10 cellular contexts compared by ENCODE assay signal in the genomic region with DNA sequence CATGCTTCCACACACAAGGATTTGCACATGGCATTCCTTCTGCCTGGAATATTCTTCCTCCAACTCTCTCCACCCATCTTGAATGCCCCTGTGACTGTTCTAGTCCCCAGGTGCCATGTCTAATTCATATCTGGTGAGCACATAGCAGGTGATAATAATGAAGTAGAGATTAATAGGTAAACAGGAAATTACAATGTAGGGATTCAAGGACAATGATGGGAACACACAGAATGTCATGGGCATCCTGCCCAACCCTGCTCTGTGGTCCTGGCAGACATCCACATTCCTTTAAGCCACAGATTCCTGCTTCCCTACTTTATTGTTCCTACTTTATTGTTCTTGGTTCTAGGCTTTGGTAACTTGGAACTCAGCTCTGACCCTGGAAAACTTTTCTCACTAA.
DNase-seq lines count a peak whose midpoint lies in the region; ATAC-seq, FAIRE-seq and TF ChIP-seq lines count a peak whose summit lies in the region.
"Had no signal": no experiment of that assay in that cellular context is flagged by ENCODE, and none has a peak within 500 bp of the region (broad histone marks: within the 10 kb centered on the region; RNA-seq: fewer than 3 reads in every experiment).

No MANE protein-coding gene starts in this region.

- DNase-seq in DMS53 (lab: John Stamatoyannopoulos, UW) (peak; percentile 29), NCI-H1105 (lab: John Stamatoyannopoulos, UW) (peak; percentile 89), bronchial epithelial cell (ENCODE audit: low read depth) (peak; percentile 72), mucosa of descending colon (peak; percentile 16 to 21 (median 16)), RWPE1 (ENCODE audit: low spot score) (no peak)
- no peak for DNase-seq in activated CD4-positive, alpha-beta T cell treated with anti-CD3 and anti-CD28 coated beads, Interleukin-2, amount 50 U/mL, for 4 hours
- DNase-seq: activated B cell treated with CpG ODN at 0.5 μM for 24 hours; stimulated activated CD4-positive, alpha-beta T cell treated with anti-CD3 and anti-CD28 coated beads, Interleukin-4, amount 100 ng/mL, for 4 hours had no signal

- H3K36me3 ChIP-seq in bronchial epithelial cell (ENCODE audit: control insufficient read depth, insufficient read depth, low read length) = no peaks in the 10 kb centered on the region
- H3K36me3 ChIP-seq in mucosa of descending colon (ENCODE audit: low read depth) = no peaks in the 10 kb centered on the region

- CTCF ChIA-PET in RWPE1 (lab: Yijun Ruan, JAX) = no interaction called here

- no peaks in the 10 kb centered on the region for H3K4me1 ChIP-seq in mucosa of descending colon (ENCODE audit: low read depth)

- no peak overlapping the region for H3K27ac ChIP-seq in RWPE1

- POLR2A ChIA-PET in RWPE1 (lab: Yijun Ruan, JAX; ENCODE audit: low non-redundant PET) = no interaction called here

- H3K9me3 ChIP-seq in mucosa of descending colon = no peaks in the 10 kb centered on the region

- ATAC-seq in mucosa of descending colon (peak; percentile 40), HG03565 (IDR thresholded peaks at IDR 0.05; ENCODE audit: unreplicated experiment) (no peak), GM21423 (IDR thresholded peaks at IDR 0.05; ENCODE audit: unreplicated experiment) (no peak)

- H3K4me3 ChIP-seq in bronchial epithelial cell (ENCODE audit: low read depth, low read length) (no peak overlapping the region), mucosa of descending colon (no peak overlapping the region)

- intact Hi-C loops in mucosa of descending colon (cut with DNase I, micrococcal nuclease) = no loop called here

- TF ChIP-seq CTCF in bronchial epithelial cell (IDR thresholded peaks at IDR 0.05; ENCODE audit: insufficient read depth, low read length, severe bottlenecking) (no peak), mucosa of descending colon (IDR thresholded peaks at IDR 0.05) (no peak), RWPE1 (conservative IDR thresholded peaks at IDR 0.05; ENCODE audit: low read depth) (no peak)

- no peaks in the 10 kb centered on the region for H3K27me3 ChIP-seq in bronchial epithelial cell (ENCODE audit: control insufficient read depth, insufficient read depth, low read length)

- FAIRE-seq in bronchial epithelial cell (lab: Jason Lieb, UNC) = no peak

Comparison
In these comparisons a context has a peak if more than half of its experiments do, and no peak if none do; other contexts are left out.
1. DNase-seq: peak in DMS53 (single experiment), NCI-H1105 (single experiment), bronchial epithelial cell (single experiment) and mucosa of descending colon (3 of 3); none in activated CD4-positive, alpha-beta T cell treated with anti-CD3 and anti-CD28 coated beads, Interleukin-2, amount 50 U/mL, for 4 hours (0 of 2) and RWPE1 (single experiment).